Comparison of ENCODE assay signal across 8 cellular contexts in genomic region chr22:50562523-50563409, GRCh38. TPM values are rescaled to one million over a fixed set of nuclear protein-coding genes. Genes with fewer than 3 reads are reported as not detected.
DNase-seq lines count a peak whose midpoint lies in the region; ATAC-seq, FAIRE-seq and TF ChIP-seq lines count a peak whose summit lies in the region.

SYCE3 (minus strand) TSS chr22:50562919; CDS start chr22:50556405, 6,514 bp downstream.

- H3K27ac ChIP-seq in right atrium auricular region (peak within 1 kb of the TSS; percentile 79 to 89), uterus (no peak within 1 kb of the TSS)

- CTCF ChIA-PET in T-cell (lab: Charles Lee), result interaction anchor here in 1 of 2 donors (0.5 to 2.3 kb wide), 10 partner anchors 15 to 229 kb away, joined by 3 to 15 read pairs (median 4); partner anchors contain the start of genes LMF2 and SCO2

- TF ChIP-seq POLR2A in GM12892 (IDR thresholded peaks at IDR 0.05; ENCODE audit: low read depth, low read length) (peak; percentile 43; the same call in 1 of the 2 replicates), uterus (IDR thresholded peaks at IDR 0.05) (peak in 1 of 2 donors; percentile 62)

- H3K4me3 Mint-ChIP-seq in T-cell, result peak within 1 kb of the TSS; percentile 90 to 93 (median 90)

- intact Hi-C loops in uterus (cut with DNase I; ENCODE audit: low total_unique reads), result no loop called here

- H3K27me3 Mint-ChIP-seq in T-cell, result no peaks in the 10 kb centered on the region

- H3K4me1 Mint-ChIP-seq in T-cell, result peaks cover 17 to 20% (median 17%) of the 10 kb centered on the region in 3 donors

- FAIRE-seq in GM12892 (lab: Jason Lieb, UNC), result peak; percentile 100

- H3K36me3 ChIP-seq in right atrium auricular region, result peaks cover 6% of the 10 kb centered on the region
- H3K36me3 ChIP-seq in uterus, result no peaks in the 10 kb centered on the region

- no peaks in the 10 kb centered on the region for H3K9me3 ChIP-seq in right atrium auricular region
- H3K9me3 ChIP-seq in uterus, result no peaks in the 10 kb centered on the region

- H3K36me3 Mint-ChIP-seq in T-cell, result no peaks in the 10 kb centered on the region

- POLR2A ChIA-PET in T-cell (lab: Charles Lee), result interaction anchor here in 1 of 2 donors (0.5 to 1.2 kb wide), 4 partner anchors 14 to 57 kb away, joined by 4 to 7 read pairs (median 4); partner anchors contain the start of gene NCAPH2

- H3K4me1 ChIP-seq in right atrium auricular region, result peaks cover 0 to 10% of the 10 kb centered on the region in 2 donors
- H3K4me1 ChIP-seq in uterus, result no peaks in the 10 kb centered on the region

- H3K4me3 ChIP-seq in right atrium auricular region, result peak within 1 kb of the TSS; percentile 49 to 64
- H3K4me3 ChIP-seq in uterus, result peak within 1 kb of the TSS; percentile 39 to 40

- no peaks in the 10 kb centered on the region for H3K27me3 ChIP-seq in right atrium auricular region
- no peaks in the 10 kb centered on the region for H3K27me3 ChIP-seq in uterus

- peak; percentile 95 to 98 for TF ChIP-seq CTCF in right atrium auricular region (IDR thresholded peaks at IDR 0.05)
- TF ChIP-seq CTCF in uterus (IDR thresholded peaks at IDR 0.05), result peak; percentile 90 to 96 (median 95)

- ATAC-seq in HG02852 (IDR thresholded peaks at IDR 0.05; ENCODE audit: unreplicated experiment), result peak; percentile 91
- peak; percentile 93 to 98 (median 95) for ATAC-seq in T-cell (replicated peaks in 1 of 4)

- DNase-seq in GM12892 (ENCODE audit: insufficient read length), result peak; percentile 94
- DNase-seq in NCI-H146 (lab: John Stamatoyannopoulos, UW), result peak; percentile 94
- peak; percentile 89 to 98 (median 96) for DNase-seq in T-cell
- DNase-seq in amygdala (lab: John Stamatoyannopoulos, UW), result peak; percentile 36 to 97 (median 88)
- peak; percentile 96 for DNase-seq in right atrium auricular region (ENCODE audit: low spot score)
- DNase-seq in pulmonary artery endothelial cell (ENCODE audit: low read depth, low spot score), result peak; percentile 17
- peak; percentile 93 to 95 for DNase-seq in uterus

- no peaks in the 10 kb centered on the region for H3K9me3 Mint-ChIP-seq in T-cell

- peak within 1 kb of the TSS; percentile 88 to 89 for H3K27ac Mint-ChIP-seq in T-cell

RNA-seq across cellular contexts. Expression of gene SYCE3, which starts in this region (rescaled TPM):
- polyA plus RNA-seq in GM12892 (2012; ENCODE audit: missing spikeins), result 0.87 TPM
- total RNA-seq in T-cell (not detected), right atrium auricular region (not detected), pulmonary artery endothelial cell (not detected in 2 replicates), uterus (not detected)

Comparison
In these comparisons a context has a peak if more than half of its experiments do, and no peak if none do; other contexts are left out.
1. Peak in DNase-seq and ATAC-seq in T-cell; RNA of the gene not detected or under 1 TPM.
2. Peak in DNase-seq, H3K4me3 ChIP-seq and H3K27ac ChIP-seq in right atrium auricular region; RNA of the gene not detected or under 1 TPM.
3. Peak in DNase-seq in pulmonary artery endothelial cell; RNA of the gene not detected or under 1 TPM.
4. Peak in DNase-seq and H3K4me3 ChIP-seq in uterus; RNA of the gene not detected or under 1 TPM.
5. DNase-seq: peak in every context shown above with its lines; median percentile 96 in right atrium auricular region; 96 in T-cell; 94 in GM12892; 94 in NCI-H146; 94 in uterus; 88 in amygdala; 17 in pulmonary artery endothelial cell.